ENCODE assay signal across 12 cellular contexts in the genomic region with DNA sequence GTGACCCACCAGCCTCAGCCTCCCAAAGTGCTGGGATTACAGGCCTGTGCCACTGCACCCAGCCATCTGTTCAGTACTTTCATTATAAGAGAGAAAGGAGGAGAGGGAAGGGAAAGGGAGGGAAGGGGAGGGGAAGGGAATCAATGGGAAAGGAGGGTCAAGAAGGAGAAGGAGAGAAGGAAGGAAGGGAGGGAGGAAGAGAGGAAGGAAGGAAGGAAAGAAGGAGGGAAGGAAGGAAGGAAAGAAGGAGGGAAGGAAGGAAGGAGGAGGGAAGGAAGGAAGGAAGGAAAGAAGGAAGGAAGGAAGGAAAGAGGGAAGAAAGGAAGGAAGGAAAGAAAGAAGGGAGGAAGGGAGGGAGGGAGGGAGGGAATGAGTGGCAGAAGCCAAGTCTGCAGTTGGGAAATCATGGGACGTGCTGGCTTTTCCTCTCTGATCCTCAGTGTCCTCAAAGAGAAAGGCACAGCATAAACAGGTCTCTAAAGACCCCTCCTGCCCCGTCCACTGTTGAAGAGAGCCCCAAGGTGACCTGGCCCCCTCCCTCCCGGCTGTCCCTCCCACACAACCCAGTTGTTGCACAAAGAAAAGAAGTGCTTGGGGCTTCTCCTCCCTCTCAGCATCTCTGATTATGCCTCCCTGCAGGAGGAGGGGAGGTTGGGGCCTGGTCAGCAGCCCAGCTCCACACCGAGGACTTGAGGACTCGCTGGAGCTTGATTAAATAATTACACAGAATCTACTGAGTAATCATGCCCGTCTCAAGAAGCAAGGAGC.
"Had no signal": no experiment of that assay in that cellular context is flagged by ENCODE, and none has a peak within 500 bp of the region (broad histone marks: within the 10 kb centered on the region; RNA-seq: fewer than 3 reads in every experiment).

No MANE protein-coding gene starts in this region.

- H3K27ac ChIP-seq: epithelial cell of prostate, heart left ventricle, ovary, tibial artery had no signal

- H3K27me3 ChIP-seq: heart left ventricle, ovary had no signal

- DNase-seq: activated naive CD4-positive, alpha-beta T cell treated with Interleukin-2 at 50 U/mL for 16 hours; dermis blood vessel endothelial cell; heart left ventricle; immature natural killer cell; ovary; stimulated activated CD4-positive, alpha-beta T cell treated with anti-CD3 and anti-CD28 coated beads, Interleukin-12 subunit alpha, Interleukin-12 subunit beta, amount 100 ng/mL, for 4 hours; stimulated activated CD4-positive, alpha-beta T cell treated with anti-CD3 and anti-CD28 coated beads, Interleukin-2, amount 100 ng/mL, for 24 hours; T-cell; T-helper 9 cell had no signal

- H3K36me3 ChIP-seq: heart left ventricle, ovary, tibial artery had no signal

- H3K4me3 ChIP-seq: heart left ventricle, ovary, tibial artery had no signal

- H3K36me3 Mint-ChIP-seq: immature natural killer cell, T-cell had no signal

- H3K9me3 Mint-ChIP-seq: immature natural killer cell, T-cell had no signal

- H3K27ac Mint-ChIP-seq: immature natural killer cell, T-cell had no signal

- H3K4me3 Mint-ChIP-seq: immature natural killer cell, T-cell had no signal

- ATAC-seq: activated CD4-positive, CD25-positive, alpha-beta regulatory T cell treated with anti-CD3 and anti-CD28 coated beads, Interleukin-2, amount 50 U/mL, for 24 hours; T-cell had no signal

- H3K9me3 ChIP-seq: heart left ventricle, ovary, tibial artery had no signal
